ENCODE assay signal across 17 cellular contexts in genomic region chr6:129630606-129631005, GRCh38.
A peak's percentile ranks its signal among the peaks of the same experiment; 100 is the strongest.
DNase-seq lines count a peak whose midpoint lies in the region; ATAC-seq, FAIRE-seq and TF ChIP-seq lines count a peak whose summit lies in the region.
"Had no signal": no experiment of that assay in that cellular context is flagged by ENCODE, and none has a peak within 500 bp of the region (broad histone marks: within the 10 kb centered on the region; RNA-seq: fewer than 3 reads in every experiment).

No MANE protein-coding gene starts in this region.

- no peak overlapping the region for H2BK5ac ChIP-seq in mesenchymal stem cell (ENCODE audit: low read depth, low read length, poor library complexity, severe bottlenecking)

- ATAC-seq in HepG2 (peak; percentile 78), right lobe of liver (no peak), GM12878 (peak; percentile 43; the same call in 2 of the 3 replicates), HG02623 (IDR thresholded peaks at IDR 0.05; ENCODE audit: unreplicated experiment) (no peak)
- ATAC-seq: CD8-positive, alpha-beta T cell; HCT116 had no signal

- no peak overlapping the region for H2BK12ac ChIP-seq in mesenchymal stem cell (ENCODE audit: low read length in 2 of 2)

- no peak overlapping the region for H4K91ac ChIP-seq in mesenchymal stem cell (ENCODE audit: low read length)

- H3K9me3 ChIP-seq in HepG2 (ENCODE audit: low read length) (no peaks in the 10 kb centered on the region), right lobe of liver (no peaks in the 10 kb centered on the region), GM12878 (replicated peaks; ENCODE audit: control insufficient read depth, insufficient read depth, low read length) (no peaks in the 10 kb centered on the region; the same call in 2 of the 3 replicates), mesenchymal stem cell (ENCODE audit: control insufficient read depth, low read length) (no peaks in the 10 kb centered on the region)
- H3K9me3 ChIP-seq: BLaER1 treated with 17β-estradiol and CSF1 and Interleukin-3, amounts not matched to agents 10 nM and 100 nM had no signal

- H4K20me1 ChIP-seq in HepG2 (ENCODE audit: insufficient read depth, low read length) (no peaks in the 10 kb centered on the region; the same call in 1 of the 2 replicates), GM12878 (ENCODE audit: control insufficient read depth, insufficient read depth) (no peaks in the 10 kb centered on the region)

- peaks cover 15 to 69% of the 10 kb centered on the region in 2 experiments for H3K36me3 ChIP-seq in HepG2 (replicated peaks in 1 of 2; ENCODE audit: control insufficient read depth in 1 of 2, insufficient read depth in 2 of 2, low read length in 2 of 2)
- no peaks in the 10 kb centered on the region for H3K36me3 ChIP-seq in right lobe of liver
- H3K36me3 ChIP-seq in GM12878 (ENCODE audit: control insufficient read depth in 2 of 2, insufficient read depth in 2 of 2, low read length in 1 of 2), result peaks cover 8 to 33% of the 10 kb centered on the region in 2 experiments
- peaks cover 3 to 50% of the 10 kb centered on the region in 2 experiments for H3K36me3 ChIP-seq in mesenchymal stem cell (ENCODE audit: control insufficient read depth in 1 of 2, insufficient read depth in 2 of 2, low read depth in 1 of 2, low read length in 2 of 2)

- SMC1A ChIA-PET in GM12878 (lab: Charles Lee; ENCODE audit: uncharacterized antibody, unreplicated experiment), result interaction anchor here (0.6 to 2.1 kb wide), 9 partner anchors 14 to 98 kb away, joined by 3 to 9 read pairs (median 3); partner anchors contain the start of gene ARHGAP18

- WGBS in HepG2 (ENCODE audit: low lambda C conversion rate), result 83% methylated on average over 1 of the region's 1 CpG
- 75% methylated on average over 1 of the region's 1 CpG for WGBS in right lobe of liver (ENCODE audit: insufficient coverage, low coverage, low lambda C conversion rate, missing lambda C conversion rate)
- WGBS in GM12878 (ENCODE audit: insufficient coverage, insufficient replicate concordance, low lambda C conversion rate, missing lambda C conversion rate), result 0% methylated on average over 1 of the region's 1 CpG
- no CpG with 5 or more reads among the region's 1 CpG for WGBS in mesenchymal stem cell

- CTCF ChIA-PET in HepG2 (lab: Yijun Ruan, JAX; ENCODE audit: low intra/inter-chr PET ratio, low total read pairs), result no interaction called here
- CTCF ChIA-PET in GM12878 (lab: Yijun Ruan, JAX), result interaction anchor here (1.3 to 2.5 kb wide), 5 partner anchors 9 to 99 kb away, joined by 3 to 12 read pairs (median 4); no protein-coding TSS in a partner anchor

- RAD21 ChIA-PET in GM12878 (lab: Charles Lee; ENCODE audit: unreplicated experiment), result interaction anchor here (0.9 to 3.1 kb wide), 3 partner anchors 33 to 79 kb away, joined by 3 to 11 read pairs (median 4); partner anchors contain the start of gene ARHGAP18

- H3K27ac ChIP-seq in HepG2 (ENCODE audit: extremely low read length, insufficient read depth, low read length) (no peak overlapping the region), right lobe of liver (no peak overlapping the region), GM12878 (ENCODE audit: control insufficient read depth, insufficient read depth) (no peak overlapping the region), mesenchymal stem cell (ENCODE audit: low read length, poor library complexity, severe bottlenecking) (peak overlapping the region; percentile 7)
- H3K27ac ChIP-seq: BLaER1 treated with 17β-estradiol and CSF1 and Interleukin-3, amounts not matched to agents 10 nM and 100 nM; GM23248; KMS-11 had no signal

- H3K27me3 ChIP-seq in HepG2 (ENCODE audit: control insufficient read depth in 1 of 2, insufficient read depth in 2 of 2, low read length in 2 of 2) (no peaks in the 10 kb centered on the region), right lobe of liver (no peaks in the 10 kb centered on the region), GM12878 (replicated peaks in 1 of 2; ENCODE audit: control insufficient read depth in 2 of 2, insufficient read depth in 2 of 2, low read length in 1 of 2) (no peaks in the 10 kb centered on the region), mesenchymal stem cell (ENCODE audit: control insufficient read depth in 1 of 2, insufficient read depth in 1 of 2, low read length in 2 of 2) (no peaks in the 10 kb centered on the region)
- H3K27me3 ChIP-seq: BLaER1 treated with 17β-estradiol and CSF1 and Interleukin-3, amounts not matched to agents 10 nM and 100 nM had no signal

- no peak overlapping the region for H3K9ac ChIP-seq in HepG2 (ENCODE audit: insufficient read depth, low read depth, low read length)
- no peak overlapping the region for H3K9ac ChIP-seq in GM12878 (ENCODE audit: control insufficient read depth, insufficient read depth, low read length)
- no peak overlapping the region for H3K9ac ChIP-seq in mesenchymal stem cell (ENCODE audit: low read length)
- H3K9ac ChIP-seq: BLaER1 treated with 17β-estradiol and CSF1 and Interleukin-3, amounts not matched to agents 10 nM and 100 nM; GM23248; KMS-11 had no signal

- intact Hi-C loops in HepG2 (cut with micrococcal nuclease; ENCODE audit: unreplicated experiment), result no loop called here
- intact Hi-C loops in right lobe of liver (cut with DNase I), result no loop called here
- intact Hi-C loops in GM12878 (cut with micrococcal nuclease; ENCODE audit: unreplicated experiment), result no loop called here

- H2AK5ac ChIP-seq in mesenchymal stem cell (ENCODE audit: low read length, severe bottlenecking), result no peak overlapping the region

- H3K4me2 ChIP-seq in HepG2 (ENCODE audit: low read depth, low read length) (no peak overlapping the region), GM12878 (ENCODE audit: control insufficient read depth, insufficient read depth) (no peak overlapping the region), mesenchymal stem cell (ENCODE audit: low read length, poor library complexity, severe bottlenecking) (no peak overlapping the region)
- H3K4me2 ChIP-seq: BLaER1 treated with 17β-estradiol and CSF1 and Interleukin-3, amounts not matched to agents 10 nM and 100 nM; KMS-11 had no signal

- DNase-seq in HepG2 (ENCODE audit: low spot score) (peak; percentile 28), right lobe of liver (no peak), GM12878 (ENCODE audit: low read depth, low spot score) (no peak), mesenchymal stem cell (no peak)
- DNase-seq in effector CD4-positive, alpha-beta T cell, result no peak
- DNase-seq: Calu3; CD8-positive, alpha-beta T cell; DMS79 treated with DMSO at 0.1 percent for 48 hours; GF-D8; GM23248; HFFc6 had no signal

- H3K23ac ChIP-seq in mesenchymal stem cell (ENCODE audit: low read length in 2 of 2), result no peak overlapping the region

- peaks cover 13% of the 10 kb centered on the region for H3K79me1 ChIP-seq in mesenchymal stem cell (replicated peaks; ENCODE audit: low read length, poor library complexity, severe bottlenecking)

- H3K4ac ChIP-seq in mesenchymal stem cell (ENCODE audit: low read depth in 1 of 2, low read length in 2 of 2), result no peak overlapping the region

- no peak overlapping the region for H3K14ac ChIP-seq in mesenchymal stem cell (ENCODE audit: low read length in 2 of 2)

- TF ChIP-seq CTCF in HepG2 (CRISPR knock-in tag; IDR thresholded peaks at IDR 0.05), result no peak
- no peak for TF ChIP-seq CTCF in right lobe of liver (IDR thresholded peaks at IDR 0.05)
- TF ChIP-seq CTCF in GM12878 (IDR thresholded peaks at IDR 0.05 in 2 of 3, conservative IDR thresholded peaks at IDR 0.05 in 1 of 3; ENCODE audit: control insufficient read depth in 2 of 3, extremely low read depth in 1 of 3, insufficient read depth in 1 of 3, low read depth in 3 of 3, low read length in 3 of 3), result no peak

- H3K79me2 ChIP-seq in HepG2 (ENCODE audit: insufficient read depth, low read length) (no peaks in the 10 kb centered on the region), GM12878 (ENCODE audit: control insufficient read depth, insufficient read depth, low read length) (no peaks in the 10 kb centered on the region; the same call in 1 of the 2 replicates)

- BruUV-seq in HepG2 (replicated peaks; lab: Mats Ljungman, UMichigan), result no TSS peak
- BruUV-seq in GM12878 (replicated peaks; lab: Mats Ljungman, UMichigan), result no TSS peak

- no peak overlapping the region for H2BK15ac ChIP-seq in mesenchymal stem cell (ENCODE audit: low read depth, poor library complexity, severe bottlenecking)

- TF ChIP-seq POLR2A in HepG2 (IDR thresholded peaks at IDR 0.05; ENCODE audit: insufficient read depth in 1 of 2, low read depth in 2 of 2, low read length in 2 of 2), result no peak
- TF ChIP-seq POLR2A in right lobe of liver (IDR thresholded peaks at IDR 0.05), result no peak
- no peak for TF ChIP-seq POLR2A in GM12878 (IDR thresholded peaks at IDR 0.05; ENCODE audit: low read depth, low read length)

- TF ChIP-seq EP300 in HepG2 (IDR thresholded peaks at IDR 0.05; ENCODE audit: low read depth in 2 of 2, low read length in 2 of 2) (0 out of 4 replicates have a peak, but pooled peaks of 1 of the 2 experiments have one; percentile 30), HepG2 (CRISPR knock-in tag; IDR thresholded peaks at IDR 0.05; ENCODE audit: borderline replicate concordance) (no peak), GM12878 (IDR thresholded peaks at IDR 0.05; ENCODE audit: borderline replicate concordance in 1 of 2, control insufficient read depth in 1 of 2, low read depth in 2 of 2, low read length in 2 of 2) (no peak)

- no peak for FAIRE-seq in HepG2 (lab: Jason Lieb, UNC)
- no peak for FAIRE-seq in GM12878 (lab: Jason Lieb, UNC)
- FAIRE-seq: GM19239, H54 had no signal

- no peak overlapping the region for H3K18ac ChIP-seq in mesenchymal stem cell (ENCODE audit: low read depth in 1 of 2, low read length in 2 of 2)

- H2AFZ ChIP-seq in HepG2 (ENCODE audit: low read length), result no peak overlapping the region
- no peak overlapping the region for H2AFZ ChIP-seq in GM12878 (ENCODE audit: control insufficient read depth, low read depth, low read length)
- H2AFZ ChIP-seq in mesenchymal stem cell (ENCODE audit: low read depth, low read length), result no peak overlapping the region
- H2AFZ ChIP-seq: GM23248 had no signal

- no peak overlapping the region for H4K8ac ChIP-seq in mesenchymal stem cell (ENCODE audit: low read length)

- in situ Hi-C loops in HepG2 (cut with HindIII; ENCODE audit: extremely low pct_ligation_motif_present, low pct_unique_long_range_greater_than_20kb), result no loop called here
- in situ Hi-C loops in GM12878 (cut with MboI), result no loop called here

- POLR2A ChIA-PET in HepG2 (lab: Yijun Ruan, JAX), result interaction anchor here (1.6 kb wide), 1 partner anchor 79 kb away, joined by 6 read pairs; the partner anchor contains the start of gene ARHGAP18
- POLR2A ChIA-PET in GM12878 (lab: Charles Lee), result interaction anchor here (0.7 to 3.2 kb wide), 4 partner anchors 10 to 31 kb away, joined by 3 to 9 read pairs (median 4); no protein-coding TSS in a partner anchor

- no peak overlapping the region for H2BK120ac ChIP-seq in mesenchymal stem cell (ENCODE audit: low read depth, low read length)

- TF ChIP-seq RAD21 in HepG2 (CRISPR knock-in tag; IDR thresholded peaks at IDR 0.05) (no peak), GM12878 (IDR thresholded peaks at IDR 0.05; ENCODE audit: insufficient read depth, low read depth, low read length) (no peak)

- peaks cover 19% of the 10 kb centered on the region for H3K4me1 ChIP-seq in HepG2 (ENCODE audit: insufficient read depth, low read length)
- H3K4me1 ChIP-seq in right lobe of liver, result no peaks in the 10 kb centered on the region
- H3K4me1 ChIP-seq in GM12878 (ENCODE audit: control insufficient read depth, insufficient read depth, low read length), result peaks cover 7% of the 10 kb centered on the region; the same call in 1 of the 2 replicates
- peaks cover 2% of the 10 kb centered on the region for H3K4me1 ChIP-seq in mesenchymal stem cell (ENCODE audit: control insufficient read depth, insufficient read depth, low read depth, low read length)

- no peak overlapping the region for H3K4me3 ChIP-seq in HepG2 (replicated peaks in 1 of 3; ENCODE audit: insufficient read depth in 1 of 3, low read depth in 2 of 3, low read length in 3 of 3)
- no peak overlapping the region for H3K4me3 ChIP-seq in right lobe of liver
- H3K4me3 ChIP-seq in GM12878, result no peak overlapping the region
- no peak overlapping the region for H3K4me3 ChIP-seq in mesenchymal stem cell (ENCODE audit: insufficient read depth in 1 of 2, low read depth in 1 of 2, low read length in 2 of 2)
- H3K4me3 ChIP-seq: BLaER1 treated with 17β-estradiol and CSF1 and Interleukin-3, amounts not matched to agents 10 nM and 100 nM; GM23248 had no signal

Comparison
In these comparisons a context has a peak if more than half of its experiments do, and no peak if none do; other contexts are left out.
1. ATAC-seq: peak in HepG2 (single experiment) and GM12878 (single experiment); none in right lobe of liver (0 of 4) and HG02623 (single experiment).
2. Of the 75 proteins assayed by ChIP-seq in both HepG2 and GM12878: peak only in HepG2: HDAC2; only in GM12878: none; in both: none; in neither: 73; mixed calls (peak in some experiments, not most) for 1.